In the genomic region with DNA sequence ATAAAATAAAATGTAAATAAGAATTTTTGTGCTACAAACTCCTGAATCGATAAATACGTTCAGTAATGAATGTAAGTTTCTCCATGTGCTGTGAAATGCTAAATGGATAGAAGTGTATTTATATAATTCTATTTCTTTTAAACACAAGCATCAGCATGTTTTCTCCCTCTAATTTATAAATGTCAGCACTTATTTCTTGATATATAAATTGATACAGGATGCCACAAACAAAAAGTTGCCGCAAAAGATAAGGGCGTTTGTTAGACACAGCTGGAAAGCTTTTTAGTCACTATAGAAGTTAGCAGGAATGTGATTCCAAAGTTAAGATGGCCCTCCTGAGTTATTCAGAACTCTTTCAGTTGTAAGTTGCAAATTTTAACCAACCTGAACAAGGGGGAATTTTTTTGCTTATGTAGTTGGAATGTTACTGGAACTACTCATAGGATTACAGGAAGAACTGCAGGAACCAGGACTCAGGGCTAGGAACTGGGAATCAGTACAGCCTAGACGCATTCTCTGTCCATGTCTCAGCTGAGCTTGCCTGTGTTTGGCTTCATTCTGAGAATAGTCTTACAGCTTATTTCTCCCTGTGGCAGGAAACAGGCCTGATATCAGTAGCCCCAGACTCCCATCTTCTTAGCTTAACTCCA, we compare ENCODE assay signal across 12 cellular contexts.
DNase-seq lines count a peak whose midpoint lies in the region; ATAC-seq and TF ChIP-seq lines count a peak whose summit lies in the region.
"Had no signal": no experiment of that assay in that cellular context is flagged by ENCODE, and none has a peak within 500 bp of the region (broad histone marks: within the 10 kb centered on the region; RNA-seq: fewer than 3 reads in every experiment).

No MANE protein-coding gene starts in this region.

- TF ChIP-seq POLR2A in breast epithelium (IDR thresholded peaks at IDR 0.05) = no peak

- DNase-seq in HT-29 (ENCODE audit: low spot score) (peak; percentile 18), breast epithelium (ENCODE audit: low spot score in 2 of 2) (no peak), kidney tubule cell (ENCODE audit: low spot score) (peak; percentile 91), stromal cell of bone marrow (ENCODE audit: low read depth) (peak; percentile 74), NCI-H524 (lab: John Stamatoyannopoulos, UW) (no peak), NCI-H2171 (lab: John Stamatoyannopoulos, UW) (no peak)
- DNase-seq: central memory CD4-positive, alpha-beta T cell; NCI-H1092 treated with DMSO at 0.1 percent for 48 hours; T1000 had no signal

- peak overlapping the region in 1 of 3 donors; percentile 2 for H3K4me3 ChIP-seq in breast epithelium

- ATAC-seq in GM18867 (IDR thresholded peaks at IDR 0.05; ENCODE audit: unreplicated experiment) (no peak), HG03097 (IDR thresholded peaks at IDR 0.05; ENCODE audit: low FRiP score, unreplicated experiment) (no peak)

- no peaks in the 10 kb centered on the region for H3K9me3 ChIP-seq in breast epithelium
- H3K9me3 ChIP-seq: neutrophil had no signal

- peak overlapping the region; percentile 61 to 70 for H3K27ac ChIP-seq in breast epithelium
- H3K27ac ChIP-seq: neutrophil had no signal

- peaks cover 0 to 23% of the 10 kb centered on the region in 2 donors for H3K4me1 ChIP-seq in breast epithelium

- no peaks in the 10 kb centered on the region for H3K36me3 ChIP-seq in breast epithelium

- intact Hi-C loops in breast epithelium (cut with DNase I; ENCODE audit: low total_unique reads) = no loop called here

- no peak for TF ChIP-seq CTCF in breast epithelium (IDR thresholded peaks at IDR 0.05)

- no peaks in the 10 kb centered on the region for H3K27me3 ChIP-seq in breast epithelium
- H3K27me3 ChIP-seq: neutrophil had no signal

Comparison
In these comparisons a context has a peak if more than half of its experiments do, and no peak if none do; other contexts are left out.
1. DNase-seq: peak in HT-29 (single experiment), kidney tubule cell (single experiment) and stromal cell of bone marrow (single experiment); none in breast epithelium (0 of 2), NCI-H524 (0 of 2) and NCI-H2171 (single experiment).